ENCODE assay signal across 8 cellular contexts in the genomic region with DNA sequence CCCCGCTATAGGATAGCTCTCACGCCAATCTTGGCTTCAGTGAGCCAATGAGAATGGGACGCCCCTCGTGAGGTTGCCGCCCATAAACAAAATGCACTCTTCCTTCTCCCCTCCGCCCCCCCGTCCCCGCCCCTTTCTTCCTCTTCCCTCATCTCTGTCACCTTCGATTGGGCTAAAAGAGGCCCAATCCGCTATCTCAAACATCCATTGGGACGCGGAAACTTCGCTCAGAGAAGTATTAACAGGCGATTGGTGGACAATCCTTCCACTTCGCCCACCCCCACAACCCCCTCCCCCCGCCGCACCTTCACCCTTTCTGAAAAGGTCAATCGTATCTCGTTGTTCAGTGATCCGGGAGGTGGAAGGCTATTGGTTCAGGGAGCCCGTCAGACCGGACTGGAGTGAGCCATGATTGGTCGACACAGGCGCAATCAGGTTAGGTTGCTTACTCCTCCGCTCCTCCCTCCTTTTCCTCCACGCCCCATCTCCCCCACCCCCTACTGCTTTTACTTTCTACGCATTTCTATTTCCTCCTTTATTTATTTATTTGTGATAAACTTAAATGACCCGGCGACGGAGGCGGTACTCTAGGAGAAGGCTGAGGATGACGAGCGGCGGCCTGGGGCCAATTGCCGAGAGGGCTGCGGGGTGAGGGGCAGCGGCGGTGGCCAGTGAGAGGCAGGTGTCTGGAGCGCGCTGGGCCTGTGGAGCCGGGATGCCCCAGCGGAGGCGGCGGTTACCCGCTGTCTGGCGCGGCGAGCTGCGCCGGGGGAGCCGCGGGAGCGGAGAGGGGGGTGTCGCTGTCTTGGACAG. TPM values are rescaled to one million over a fixed set of nuclear protein-coding genes. Genes with fewer than 3 reads are reported as not detected.
DNase-seq lines count a peak whose midpoint lies in the region; ATAC-seq, FAIRE-seq and TF ChIP-seq lines count a peak whose summit lies in the region.

No MANE protein-coding gene starts in this region.

- ATAC-seq in HG02840 (IDR thresholded peaks at IDR 0.05; ENCODE audit: low FRiP score, unreplicated experiment): peak; percentile 86
- ATAC-seq in T-cell (replicated peaks in 1 of 4): peak; percentile 78 to 81 (median 80)
- ATAC-seq in heart left ventricle: peak; percentile 90 to 95 (median 94)

- H2AFZ ChIP-seq in trophoblast cell (ENCODE audit: insufficient read depth, low read length, poor library complexity): peak overlapping the region; percentile 95

- peaks cover 35 to 41% (median 35%) of the 10 kb centered on the region in 3 donors for H3K4me1 Mint-ChIP-seq in T-cell

- CTCF ChIA-PET in T-cell (lab: Charles Lee): interaction anchor here in 1 of 2 donors (0.6 to 4.0 kb wide), 4 partner anchors 16 to 644 kb away, joined by 3 to 41 read pairs (median 12); no protein-coding TSS in a partner anchor

- peak; percentile 99 for FAIRE-seq in GM12892 (lab: Jason Lieb, UNC)

- H3K4me3 ChIP-seq in heart left ventricle: peak overlapping the region; percentile 50 to 98 (median 86)
- H3K4me3 ChIP-seq in trophoblast cell (ENCODE audit: low read depth, low read length): peak overlapping the region; percentile 86
- peak overlapping the region; percentile 53 to 97 (median 84) for H3K4me3 ChIP-seq in transverse colon

- H3K36me3 ChIP-seq in heart left ventricle (no peaks in the 10 kb centered on the region), trophoblast cell (ENCODE audit: control insufficient read depth in 1 of 2, insufficient read depth in 2 of 2, low read length in 2 of 2) (no peaks in the 10 kb centered on the region), transverse colon (no peaks in the 10 kb centered on the region)

- POLR2A ChIA-PET in T-cell (lab: Charles Lee): interaction anchor here (0.6 to 4.0 kb wide), 6 partner anchors 17 to 637 kb away, joined by 3 to 38 read pairs (median 4); no protein-coding TSS in a partner anchor

- no peak overlapping the region for H3K18ac ChIP-seq in trophoblast cell (ENCODE audit: low read length)

- H2AK5ac ChIP-seq in trophoblast cell (ENCODE audit: low read length): no peak overlapping the region

- H3K27me3 Mint-ChIP-seq in T-cell: no peaks in the 10 kb centered on the region

- peak overlapping the region; percentile 89 for H3K4me2 ChIP-seq in trophoblast cell (ENCODE audit: low read length)

- TF ChIP-seq CTCF in heart left ventricle (IDR thresholded peaks at IDR 0.05): no peak
- TF ChIP-seq CTCF in transverse colon (IDR thresholded peaks at IDR 0.05): no peak

- peak overlapping the region; percentile 60 for H2BK5ac ChIP-seq in trophoblast cell (ENCODE audit: low read depth, low read length, poor library complexity)

- H3K79me1 ChIP-seq in trophoblast cell (ENCODE audit: low read length): peaks cover 6% of the 10 kb centered on the region

- peak overlapping the region; percentile 55 for H4K91ac ChIP-seq in trophoblast cell (ENCODE audit: low read depth, low read length)

- H3K23ac ChIP-seq in trophoblast cell (ENCODE audit: low read length): no peak overlapping the region

- DNase-seq in GM12892 (ENCODE audit: insufficient read length) (peak; percentile 56), NCI-H1436 (lab: John Stamatoyannopoulos, UW) (peak; percentile 100), T-cell (peak; percentile 89 to 100 (median 98)), amniotic epithelial cell (ENCODE audit: low read depth) (peak; percentile 100), heart left ventricle (peak; percentile 98 to 99 (median 99)), trophoblast cell (peak; percentile 98 to 100), transverse colon (peak; percentile 98)

- H3K4me1 ChIP-seq in heart left ventricle (peaks cover 0 to 27% (median 12%) of the 10 kb centered on the region in 12 donors), trophoblast cell (ENCODE audit: control insufficient read depth in 1 of 2, insufficient read depth in 2 of 2, low read length in 2 of 2) (no peaks in the 10 kb centered on the region), transverse colon (peaks cover 0 to 26% (median 13%) of the 10 kb centered on the region in 4 donors)

- no peak overlapping the region for H2BK12ac ChIP-seq in trophoblast cell (ENCODE audit: low read length)

- H3K79me2 ChIP-seq in trophoblast cell (ENCODE audit: control insufficient read depth, insufficient read depth, low read length, poor library complexity): peaks cover 3% of the 10 kb centered on the region

- peak overlapping the region; percentile 95 for H4K8ac ChIP-seq in trophoblast cell (ENCODE audit: low read depth, low read length)

- in situ Hi-C loops in transverse colon (cut with MboI; ENCODE audit: low pct_ligation_motif_present in 1 of 4, low pct_unique_long_range_greater_than_20kb in 1 of 4, low sequenced_read_pairs in 3 of 4): no loop called here

- peak overlapping the region; percentile 92 to 98 (median 96) for H3K4me3 Mint-ChIP-seq in T-cell

- H3K36me3 Mint-ChIP-seq in T-cell: peaks cover 14% of the 10 kb centered on the region

- H3K4ac ChIP-seq in trophoblast cell (ENCODE audit: low read depth, low read length): no peak overlapping the region

- H3K14ac ChIP-seq in trophoblast cell (ENCODE audit: low read length): peak overlapping the region; percentile 87

- H3K27ac ChIP-seq in heart left ventricle (peak overlapping the region; percentile 96 to 100 (median 98)), trophoblast cell (ENCODE audit: low read depth, low read length) (peak overlapping the region; percentile 68), transverse colon (peak overlapping the region; percentile 99 to 100 (median 100))

- TF ChIP-seq POLR2A in GM12892 (IDR thresholded peaks at IDR 0.05; ENCODE audit: low read depth, low read length) (no peak), heart left ventricle (IDR thresholded peaks at IDR 0.05) (peak; percentile 60 to 87), transverse colon (IDR thresholded peaks at IDR 0.05) (peak; percentile 89)

- peak overlapping the region; percentile 75 for H2BK120ac ChIP-seq in trophoblast cell (ENCODE audit: insufficient read depth, low read length, poor library complexity)

- peak; percentile 2 for TF ChIP-seq EP300 in transverse colon (IDR thresholded peaks at IDR 0.05; ENCODE audit: low read depth)

- H3K9me3 Mint-ChIP-seq in T-cell: peaks cover 0 to 4% (median 3%) of the 10 kb centered on the region in 3 donors

- intact Hi-C loops in heart left ventricle (cut with DNase I) (loop anchor here in 9 of 10 donors (2.0 to 10.0 kb wide), 8 partner anchors 45 to 1400 kb away; partner anchors contain the start of genes ATP6V1A (in 1 of the 9) and NAA50 (in 1 of the 9)), transverse colon (cut with DNase I; ENCODE audit: low total_unique reads) (no loop called here)

- H3K9ac ChIP-seq in trophoblast cell (ENCODE audit: low read length): peak overlapping the region; percentile 95

- 0 to 1% (median 1%) methylated on average over 52 to 54 of the region's 54 CpGs for WGBS in heart left ventricle, 4 donors
- WGBS in trophoblast cell (ENCODE audit: extremely low coverage, insufficient coverage, insufficient read length): no CpG with 5 or more reads among the region's 54 CpGs
- WGBS in transverse colon (ENCODE audit: low coverage in 1 of 2), 2 donors: 1% methylated on average over 17 to 54 of the region's 54 CpGs

- no peaks in the 10 kb centered on the region for H3K27me3 ChIP-seq in heart left ventricle
- H3K27me3 ChIP-seq in trophoblast cell (ENCODE audit: insufficient read depth, low read length): no peaks in the 10 kb centered on the region
- H3K27me3 ChIP-seq in transverse colon: no peaks in the 10 kb centered on the region

- H3K27ac Mint-ChIP-seq in T-cell: peak overlapping the region; percentile 99

- H3K9me3 ChIP-seq in heart left ventricle (no peaks in the 10 kb centered on the region), trophoblast cell (ENCODE audit: insufficient read depth, low read depth, low read length) (no peaks in the 10 kb centered on the region), transverse colon (no peaks in the 10 kb centered on the region)

- H4K12ac ChIP-seq in trophoblast cell (ENCODE audit: low read depth, low read length): no peak overlapping the region

RNA-seq across cellular contexts. Expression of gene ZBTB20, which starts 0.4 kb away (rescaled TPM):
- 1.8 TPM for polyA plus RNA-seq in GM12892 (2012; ENCODE audit: missing spikeins)
- 10 to 100 TPM; 43.1 to 80.7 (median 48.4) TPM for total RNA-seq in T-cell
- total RNA-seq in heart left ventricle: 100 to 1,000 TPM in 2 of 9 donors, 10 to 100 TPM in 7; 43.1 to 109 (median 96.9) TPM
- 1 to 10 TPM; 6.2 to 6.5 TPM for polyA plus RNA-seq in heart left ventricle
- polyA plus RNA-seq in trophoblast cell (2013): 0.15 and 0.31 TPM in 2 replicates
- 10 to 100 TPM; 44.6 to 50.5 (median 46.4) TPM for total RNA-seq in transverse colon

Comparison
In these comparisons a context has a peak if more than half of its experiments do, and no peak if none do; other contexts are left out.
1. Peak in every context shown above with its lines: DNase-seq, ATAC-seq, H3K4me3 ChIP-seq and H3K27ac ChIP-seq.